In the genomic region with DNA sequence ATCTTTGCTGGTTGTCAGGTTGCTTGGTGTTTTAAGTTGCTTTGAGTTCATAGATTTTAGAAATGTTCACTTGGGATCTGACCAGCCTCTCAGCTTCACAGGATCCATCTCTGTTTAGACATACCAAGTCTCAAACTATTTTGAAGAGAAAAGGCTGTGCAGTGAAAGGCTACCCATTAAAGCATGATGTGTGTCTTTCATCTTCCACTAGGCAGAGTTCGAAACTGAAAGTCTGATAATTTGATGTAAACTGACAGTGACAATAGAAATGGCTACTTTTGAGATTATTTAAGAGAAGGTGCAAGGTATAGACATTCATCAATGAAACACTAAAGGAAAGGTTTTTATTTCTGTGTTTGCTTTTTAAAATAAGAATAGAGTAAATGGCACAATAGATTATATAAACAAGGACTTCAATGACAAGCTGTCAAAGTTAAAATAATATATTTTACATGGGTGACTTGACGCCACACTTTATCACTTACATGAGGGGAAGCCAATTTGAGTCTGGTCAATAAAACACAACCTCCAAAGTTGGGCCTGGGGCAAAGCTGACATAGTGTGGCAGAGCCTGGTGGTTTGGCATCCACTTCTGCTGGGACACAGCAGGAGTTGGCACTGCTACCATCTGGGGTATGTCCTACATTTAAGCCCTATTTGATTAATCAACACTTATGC, we compare ENCODE assay signal across 17 cellular contexts.
A peak's percentile ranks its signal among the peaks of the same experiment; 100 is the strongest.
DNase-seq lines count a peak whose midpoint lies in the region; ATAC-seq and TF ChIP-seq lines count a peak whose summit lies in the region.
"Had no signal": no experiment of that assay in that cellular context is flagged by ENCODE, and none has a peak within 500 bp of the region (broad histone marks: within the 10 kb centered on the region; RNA-seq: fewer than 3 reads in every experiment).

No MANE protein-coding gene starts in this region.

- no peaks in the 10 kb centered on the region for H3K9me2 ChIP-seq in SK-N-SH
- no peaks in the 10 kb centered on the region for H3K9me2 ChIP-seq in PC-9 (ENCODE audit: insufficient read depth)

- no peaks in the 10 kb centered on the region for H3K27me3 Mint-ChIP-seq in nephron (ENCODE audit: low read depth)

- BruUV-seq in PC-9 (replicated peaks; lab: Mats Ljungman, UMichigan), result no TSS peak

- H3K9me3 ChIP-seq in SK-N-SH (no peaks in the 10 kb centered on the region), PC-9 (ENCODE audit: insufficient read depth, low read depth) (no peaks in the 10 kb centered on the region), heart right ventricle (no peaks in the 10 kb centered on the region)
- H3K9me3 ChIP-seq: A549; BLaER1 treated with 17β-estradiol and CSF1 and Interleukin-3, amounts not matched to agents 10 nM and 100 nM had no signal

- H3K36me3 Mint-ChIP-seq in nephron (ENCODE audit: low read depth), result no peaks in the 10 kb centered on the region
- H3K36me3 Mint-ChIP-seq: CD8-positive, alpha-beta memory T cell had no signal

- H3K27me3 ChIP-seq in SK-N-SH (ENCODE audit: insufficient read depth) (no peaks in the 10 kb centered on the region), PC-9 (ENCODE audit: insufficient read depth, low read depth) (no peaks in the 10 kb centered on the region), heart right ventricle (no peaks in the 10 kb centered on the region)
- H3K27me3 ChIP-seq: BLaER1 treated with 17β-estradiol and CSF1 and Interleukin-3, amounts not matched to agents 10 nM and 100 nM had no signal

- no peak for DNase-seq in SK-N-SH
- peak; percentile 88 to 98 for DNase-seq in NCI-H2081 (lab: John Stamatoyannopoulos, UW)
- DNase-seq in PC-9, result no peak
- no peak for DNase-seq in heart right ventricle
- DNase-seq in NCI-H2227 (lab: John Stamatoyannopoulos, UW; ENCODE audit: unreplicated experiment), result no peak
- DNase-seq: CD8-positive, alpha-beta memory T cell; GOT3; NCI-H226; RPMI8226; SIG-M5; T-helper 2 cell had no signal

- H4K20me1 ChIP-seq in SK-N-SH (ENCODE audit: insufficient read depth), result no peaks in the 10 kb centered on the region
- H4K20me1 ChIP-seq in PC-9 (ENCODE audit: insufficient read depth), result no peaks in the 10 kb centered on the region
- H4K20me1 ChIP-seq: BLaER1 treated with 17β-estradiol and CSF1 and Interleukin-3, amounts not matched to agents 10 nM and 100 nM had no signal

- TF ChIP-seq CTCF in SK-N-SH (IDR thresholded peaks at IDR 0.05), result no peak
- no peak for TF ChIP-seq CTCF in PC-9 (conservative IDR thresholded peaks at IDR 0.05)
- no peak for TF ChIP-seq CTCF in nephron (IDR thresholded peaks at IDR 0.05; ENCODE audit: unreplicated experiment in 3 of 3)
- TF ChIP-seq CTCF in heart right ventricle (IDR thresholded peaks at IDR 0.05), result no peak

- no peaks in the 10 kb centered on the region for H3K9me3 Mint-ChIP-seq in nephron
- H3K9me3 Mint-ChIP-seq: CD8-positive, alpha-beta memory T cell had no signal

- CTCF ChIA-PET in SK-N-SH (lab: Yijun Ruan, JAX), result no interaction called here
- CTCF ChIA-PET in PC-9 (lab: Charles Lee), result no interaction called here

- H3K27ac ChIP-seq in SK-N-SH (ENCODE audit: low read depth in 2 of 2, low read length in 1 of 2), result no peak overlapping the region
- H3K27ac ChIP-seq in PC-9, result no peak overlapping the region
- no peak overlapping the region for H3K27ac ChIP-seq in heart right ventricle
- H3K27ac ChIP-seq: A549; BLaER1 treated with 17β-estradiol and CSF1 and Interleukin-3, amounts not matched to agents 10 nM and 100 nM; KMS-11 had no signal

- no peak for TF ChIP-seq EP300 in SK-N-SH (IDR thresholded peaks at IDR 0.05; ENCODE audit: borderline replicate concordance in 1 of 2, low read depth in 1 of 2, low read length in 1 of 2)

- ATAC-seq in SK-N-SH treated with all-trans-retinoic acid at 6 μM for 48 hours (no peak), heart right ventricle (no peak), GM18511 (IDR thresholded peaks at IDR 0.05; ENCODE audit: unreplicated experiment) (no peak)
- ATAC-seq: A549 had no signal

- H3K9ac ChIP-seq in SK-N-SH, result no peak overlapping the region
- H3K9ac ChIP-seq: BLaER1 treated with 17β-estradiol and CSF1 and Interleukin-3, amounts not matched to agents 10 nM and 100 nM; KMS-11 had no signal

- H2AFZ ChIP-seq in SK-N-SH (ENCODE audit: low read depth) (0 out of 2 replicates have a peak overlapping the region, but pooled peaks have one; percentile 3), PC-9 (peak overlapping the region; percentile 20; the same call in 1 of the 2 replicates)

- intact Hi-C loops in PC-9 (cut with micrococcal nuclease; ENCODE audit: unreplicated experiment) (no loop called here), heart right ventricle (cut with DNase I) (no loop called here)

- H3K4me3 ChIP-seq in SK-N-SH (ENCODE audit: low read depth in 2 of 2, low read length in 1 of 2) (no peak overlapping the region), PC-9 (no peak overlapping the region), heart right ventricle (no peak overlapping the region)
- H3K4me3 ChIP-seq: A549; BLaER1 treated with 17β-estradiol and CSF1 and Interleukin-3, amounts not matched to agents 10 nM and 100 nM had no signal

- peaks cover 49% of the 10 kb centered on the region for H3K4me1 Mint-ChIP-seq in nephron
- H3K4me1 Mint-ChIP-seq: CD8-positive, alpha-beta memory T cell had no signal

- H3K4me2 ChIP-seq in SK-N-SH (no peak overlapping the region), PC-9 (no peak overlapping the region)
- H3K4me2 ChIP-seq: A549; BLaER1 treated with 17β-estradiol and CSF1 and Interleukin-3, amounts not matched to agents 10 nM and 100 nM; KMS-11 had no signal

- H3K4me1 ChIP-seq in SK-N-SH (ENCODE audit: control insufficient read depth in 1 of 2, insufficient read depth in 2 of 2, low read depth in 1 of 2, low read length in 1 of 2) (peaks cover 0 to 17% of the 10 kb centered on the region in 2 experiments; a peak in 2 of 4 replicates), PC-9 (replicated peaks; ENCODE audit: insufficient read depth) (0 out of 2 replicates have a peak, but pooled peaks cover 6% of the 10 kb centered on the region), heart right ventricle (peaks cover 0 to 10% (median 0%) of the 10 kb centered on the region in 9 donors)
- H3K4me1 ChIP-seq: A549 had no signal

- no peaks in the 10 kb centered on the region for H3K79me2 ChIP-seq in SK-N-SH (ENCODE audit: insufficient read depth)
- no peaks in the 10 kb centered on the region for H3K79me2 ChIP-seq in PC-9 (ENCODE audit: low read depth)

- H3K27ac Mint-ChIP-seq in nephron, result peak overlapping the region; percentile 40 to 92 (median 58)
- H3K27ac Mint-ChIP-seq: CD8-positive, alpha-beta memory T cell had no signal

- H3K4me3 Mint-ChIP-seq in nephron, result no peak overlapping the region
- H3K4me3 Mint-ChIP-seq: CD8-positive, alpha-beta memory T cell had no signal

- H3K36me3 ChIP-seq in SK-N-SH (replicated peaks in 1 of 2; ENCODE audit: control insufficient read depth in 1 of 2, insufficient read depth in 2 of 2, low read length in 1 of 2) (no peaks in the 10 kb centered on the region), PC-9 (ENCODE audit: low read depth) (no peaks in the 10 kb centered on the region), heart right ventricle (no peaks in the 10 kb centered on the region)
- H3K36me3 ChIP-seq: BLaER1 treated with 17β-estradiol and CSF1 and Interleukin-3, amounts not matched to agents 10 nM and 100 nM had no signal

- H3F3A ChIP-seq in SK-N-SH (replicated peaks; ENCODE audit: insufficient read depth), result no peaks in the 10 kb centered on the region
- no peaks in the 10 kb centered on the region for H3F3A ChIP-seq in PC-9 (ENCODE audit: insufficient read depth, low read depth)

- POLR2A ChIA-PET in SK-N-SH (lab: Yijun Ruan, JAX), result no interaction called here
- POLR2A ChIA-PET in PC-9 (lab: Charles Lee; ENCODE audit: unreplicated experiment), result interaction anchor here (0.6 kb wide), 1 partner anchor 340 kb away, joined by 3 read pairs; no protein-coding TSS in a partner anchor

- no peak for TF ChIP-seq RAD21 in SK-N-SH (IDR thresholded peaks at IDR 0.05; ENCODE audit: low read length)

- 71% methylated on average over 2 of the region's 2 CpGs for WGBS in SK-N-SH (ENCODE audit: low lambda C conversion rate)
- WGBS in heart right ventricle, 2 donors, result 92 to 98% methylated on average over 2 of the region's 2 CpGs

TF ChIP-seq in SK-N-SH, 30 proteins besides CTCF, POLR2A, EP300 and RAD21 (continues in another document):
- TF ChIP-seq ELF1 (IDR thresholded peaks at IDR 0.05), result no peak
- TF ChIP-seq, protein P1, sequence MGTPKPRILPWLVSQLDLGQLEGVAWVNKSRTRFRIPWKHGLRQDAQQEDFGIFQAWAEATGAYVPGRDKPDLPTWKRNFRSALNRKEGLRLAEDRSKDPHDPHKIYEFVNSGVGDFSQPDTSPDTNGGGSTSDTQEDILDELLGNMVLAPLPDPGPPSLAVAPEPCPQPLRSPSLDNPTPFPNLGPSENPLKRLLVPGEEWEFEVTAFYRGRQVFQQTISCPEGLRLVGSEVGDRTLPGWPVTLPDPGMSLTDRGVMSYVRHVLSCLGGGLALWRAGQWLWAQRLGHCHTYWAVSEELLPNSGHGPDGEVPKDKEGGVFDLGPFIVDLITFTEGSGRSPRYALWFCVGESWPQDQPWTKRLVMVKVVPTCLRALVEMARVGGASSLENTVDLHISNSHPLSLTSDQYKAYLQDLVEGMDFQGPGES (IDR thresholded peaks at IDR 0.05; ENCODE audit: low read depth, low read length), result no peak
- no peak for TF ChIP-seq NFIC (IDR thresholded peaks at IDR 0.05; ENCODE audit: borderline replicate concordance)
- no peak for TF ChIP-seq POLR2AphosphoS5 (IDR thresholded peaks at IDR 0.05; ENCODE audit: low read depth, low read length)
- no peak for TF ChIP-seq TCF12 (IDR thresholded peaks at IDR 0.05)
- TF ChIP-seq GATA2 (CRISPR knock-in tag; IDR thresholded peaks at IDR 0.05), result no peak
- no peak for TF ChIP-seq SMC3 (IDR thresholded peaks at IDR 0.05; ENCODE audit: low read depth, low read length)

Comparison
In these comparisons a context has a peak if more than half of its experiments do, and no peak if none do; other contexts are left out.
1. DNase-seq: peak in NCI-H2081 (2 of 2); none in SK-N-SH (single experiment), PC-9 (0 of 2), heart right ventricle (0 of 2) and NCI-H2227 (single experiment).